Comparison of ENCODE assay signal across 8 cellular contexts in genomic region chr6:71289802-71290175, GRCh38. TPM values are rescaled to one million over a fixed set of nuclear protein-coding genes. Genes with fewer than 3 reads are reported as not detected.
DNase-seq lines count a peak whose midpoint lies in the region; ATAC-seq and TF ChIP-seq lines count a peak whose summit lies in the region.

No MANE protein-coding gene starts in this region.

- TF ChIP-seq CTCF in neural progenitor cell (IDR thresholded peaks at IDR 0.05) = no peak
- TF ChIP-seq CTCF in testis (IDR thresholded peaks at IDR 0.05) = no peak

- peaks cover 24 to 41% (median 36%) of the 10 kb centered on the region in 4 donors for H3K4me1 Mint-ChIP-seq in CD4-positive, CD25-positive, alpha-beta regulatory T cell
- H3K4me1 Mint-ChIP-seq in neural progenitor cell = peaks cover 30% of the 10 kb centered on the region

- no peaks in the 10 kb centered on the region for H4K20me1 ChIP-seq in neural progenitor cell (ENCODE audit: low read depth)

- no peak for DNase-seq in CD4-positive, CD25-positive, alpha-beta regulatory T cell
- DNase-seq in NCI-H69 (lab: John Stamatoyannopoulos, UW) (peak; percentile 49), neural progenitor cell (ENCODE audit: low spot score) (no peak), RKO (ENCODE audit: low spot score) (no peak), NCI-H2081 (lab: John Stamatoyannopoulos, UW) (no peak), testis (no peak)
- no peak for DNase-seq in effector memory CD4-positive, alpha-beta T cell
- no peak for DNase-seq in stimulated activated CD4-positive, alpha-beta T cell treated with anti-CD3 and anti-CD28 coated beads, Interleukin-15, amount 100 ng/mL, for 24 hours

- no peak overlapping the region for H2AFZ ChIP-seq in neural progenitor cell (replicated peaks)

- TF ChIP-seq POLR2A in testis (IDR thresholded peaks at IDR 0.05) = no peak

- intact Hi-C loops in testis (cut with DNase I; ENCODE audit: low total_unique reads) = no loop called here

- 46 to 66% methylated on average over 5 of the region's 5 CpGs for WGBS in testis, 2 donors

- peak overlapping the region; percentile 91 for H3K4me2 ChIP-seq in neural progenitor cell

- no peaks in the 10 kb centered on the region for H3K9me3 ChIP-seq in CD4-positive, CD25-positive, alpha-beta regulatory T cell (ENCODE audit: control insufficient read depth in 2 of 2, low read length in 2 of 2)
- no peaks in the 10 kb centered on the region for H3K9me3 ChIP-seq in effector memory CD4-positive, alpha-beta T cell (ENCODE audit: control insufficient read depth, low read length)
- H3K9me3 ChIP-seq in neural progenitor cell (ENCODE audit: low read depth) = no peaks in the 10 kb centered on the region
- no peaks in the 10 kb centered on the region for H3K9me3 ChIP-seq in testis

- peaks cover 13% of the 10 kb centered on the region for H3F3A ChIP-seq in neural progenitor cell (ENCODE audit: low read depth)

- H3K27ac ChIP-seq in CD4-positive, CD25-positive, alpha-beta regulatory T cell (ENCODE audit: insufficient read depth, low read length, poor library complexity, severe bottlenecking) = no peak overlapping the region
- H3K27ac ChIP-seq in effector memory CD4-positive, alpha-beta T cell (ENCODE audit: insufficient read depth, low read length, poor library complexity, severe bottlenecking) = no peak overlapping the region
- H3K27ac ChIP-seq in neural progenitor cell (no peak overlapping the region), testis (peak overlapping the region in 1 of 2 donors; percentile 92)

- ATAC-seq in CD4-positive, CD25-positive, alpha-beta regulatory T cell (ENCODE audit: low read depth in 2 of 2) = no peak

- peaks cover 25% of the 10 kb centered on the region for H3K27me3 Mint-ChIP-seq in CD4-positive, CD25-positive, alpha-beta regulatory T cell
- peaks cover 8% of the 10 kb centered on the region for H3K27me3 Mint-ChIP-seq in neural progenitor cell (ENCODE audit: insufficient read depth, low read depth)

- H3K27me3 ChIP-seq in CD4-positive, CD25-positive, alpha-beta regulatory T cell (ENCODE audit: control insufficient read depth, insufficient read depth, low read length) = no peaks in the 10 kb centered on the region
- no peaks in the 10 kb centered on the region for H3K27me3 ChIP-seq in effector memory CD4-positive, alpha-beta T cell (replicated peaks; ENCODE audit: control insufficient read depth, insufficient read depth, low read length, poor library complexity, severe bottlenecking)
- H3K27me3 ChIP-seq in neural progenitor cell (no peaks in the 10 kb centered on the region), testis (no peaks in the 10 kb centered on the region)

- no peaks in the 10 kb centered on the region for H3K79me2 ChIP-seq in neural progenitor cell (ENCODE audit: low read depth)

- H3K9me3 Mint-ChIP-seq in CD4-positive, CD25-positive, alpha-beta regulatory T cell = peaks cover 0 to 3% (median 0%) of the 10 kb centered on the region in 7 donors
- H3K9me3 Mint-ChIP-seq in neural progenitor cell = no peaks in the 10 kb centered on the region

- no peak overlapping the region for H3K27ac Mint-ChIP-seq in CD4-positive, CD25-positive, alpha-beta regulatory T cell
- no peak overlapping the region for H3K27ac Mint-ChIP-seq in neural progenitor cell

- peaks cover 7% of the 10 kb centered on the region for H3K36me3 ChIP-seq in CD4-positive, CD25-positive, alpha-beta regulatory T cell (ENCODE audit: control insufficient read depth, insufficient read depth, low read length)
- H3K36me3 ChIP-seq in effector memory CD4-positive, alpha-beta T cell (ENCODE audit: control insufficient read depth, insufficient read depth, low read length) = peaks cover 10% of the 10 kb centered on the region
- H3K36me3 ChIP-seq in neural progenitor cell = no peaks in the 10 kb centered on the region
- no peaks in the 10 kb centered on the region for H3K36me3 ChIP-seq in testis (ENCODE audit: low read depth, missing control alignments)

- peaks cover 13% of the 10 kb centered on the region for H3K36me3 Mint-ChIP-seq in CD4-positive, CD25-positive, alpha-beta regulatory T cell
- peaks cover 19% of the 10 kb centered on the region for H3K36me3 Mint-ChIP-seq in neural progenitor cell

- H3K4me3 ChIP-seq in CD4-positive, CD25-positive, alpha-beta regulatory T cell (ENCODE audit: low read depth, low read length) = peak overlapping the region; percentile 52
- peak overlapping the region; percentile 60 for H3K4me3 ChIP-seq in effector memory CD4-positive, alpha-beta T cell (ENCODE audit: insufficient read depth, low read depth, low read length, poor library complexity, severe bottlenecking)
- H3K4me3 ChIP-seq in neural progenitor cell = peak overlapping the region; percentile 83
- H3K4me3 ChIP-seq in testis = peak overlapping the region in 1 of 2 donors; percentile 78

- no peak overlapping the region for H3K9ac ChIP-seq in neural progenitor cell

- peaks cover 18% of the 10 kb centered on the region for H3K4me1 ChIP-seq in CD4-positive, CD25-positive, alpha-beta regulatory T cell (ENCODE audit: control insufficient read depth, insufficient read depth, low read length, poor library complexity, severe bottlenecking)
- peaks cover 12% of the 10 kb centered on the region for H3K4me1 ChIP-seq in effector memory CD4-positive, alpha-beta T cell (ENCODE audit: control insufficient read depth, insufficient read depth, low read length, poor library complexity, severe bottlenecking)
- H3K4me1 ChIP-seq in neural progenitor cell (no peaks in the 10 kb centered on the region), testis (peaks cover 4% of the 10 kb centered on the region)

- H3K4me3 Mint-ChIP-seq in CD4-positive, CD25-positive, alpha-beta regulatory T cell = peak overlapping the region; percentile 84 to 90 (median 85)
- peak overlapping the region; percentile 90 for H3K4me3 Mint-ChIP-seq in neural progenitor cell

RNA-seq across cellular contexts. Expression of gene OGFRL1, which starts 1.2 kb away (rescaled TPM):
- 8.8 TPM for total RNA-seq in CD4-positive, CD25-positive, alpha-beta regulatory T cell
- 1 to 10 TPM; 1.3 to 2.7 (median 2.0) TPM for polyA plus RNA-seq in CD4-positive, CD25-positive, alpha-beta regulatory T cell
- total RNA-seq in neural progenitor cell (ENCODE audit: low replicate concordance) (4.9 and 7.5 TPM in 2 replicates), testis (1 to 10 TPM; 7.9 to 8.2 TPM)
- 5.0 TPM for polyA plus RNA-seq in testis (ENCODE audit: insufficient read depth, low read depth, low replicate concordance)
